In genomic region chr10:133564816-133565215, GRCh38 we compare ENCODE assay signal across 28 cellular contexts. TPM values are rescaled to one million over a fixed set of nuclear protein-coding genes. Genes with fewer than 3 reads are reported as not detected.
"Had no signal": no experiment of that assay in that cellular context is flagged by ENCODE, and none has a peak within 500 bp of the region (broad histone marks: within the 10 kb centered on the region; RNA-seq: fewer than 3 reads in every experiment).

No MANE protein-coding gene starts in this region.

- H3K27ac Mint-ChIP-seq: activated CD4-positive, alpha-beta memory T cell treated with anti-CD3 and anti-CD28 coated beads, Interleukin-2, amount 10 ng/mL, durations not matched to agents 7 days and 5 days; activated naive CD4-positive, alpha-beta T cell treated with anti-CD3 and anti-CD28 coated beads for 36 hours; activated naive CD4-positive, alpha-beta T cell treated with anti-CD3 and anti-CD28 coated beads, Interleukin-2, amount 50 U/mL, for 72 hours; activated T-cell treated with anti-CD3 and anti-CD28 coated beads, Interleukin-2, amount 50 U/mL, for 24 hours; activated T-helper 2 cell treated with anti-CD3 and anti-CD28 coated beads, Interferon-gamma antibody, Interleukin-2, Interleukin-4, amounts not matched to agents 10 μg/mL and 5 μg/mL and 100 μg/mL, durations not matched to agents 14 hours and 24 hours and 36 hours had no signal

- DNase-seq: activated CD4-positive, alpha-beta memory T cell treated with anti-CD3 and anti-CD28 coated beads, Interleukin-2, amount 10 ng/mL, durations not matched to agents 7 days and 5 days; activated CD4-positive, alpha-beta T cell treated with anti-CD3 and anti-CD28 coated beads for 1 hour; activated CD4-positive, CD25-positive, alpha-beta regulatory T cell; activated CD8-positive, alpha-beta memory T cell treated with anti-CD3 and anti-CD28 coated beads for 24 hours; activated gamma-delta T cell treated with Interleukin-2 at 50 U/mL for 16 hours; activated naive CD4-positive, alpha-beta T cell treated with anti-CD3 and anti-CD28 coated beads for 36 hours; activated T-cell treated with anti-CD3 and anti-CD28 coated beads, Interleukin-2, amount 50 U/mL, for 24 hours; cerebellar nuclear complex; NCI-H1105 treated with DMSO at 0.1 percent for 48 hours; NCI-H1436; NCI-H1694; NCI-H1930; NCI-H2081 treated with DMSO at 0.1 percent for 48 hours; NCI-H345; NCI-H524 treated with DMSO at 0.1 percent for 48 hours; SHP77; SJCRH30; T1000; WERI-Rb-1 had no signal

- H3K36me3 ChIP-seq: ascending aorta, SJCRH30, WERI-Rb-1 had no signal

- ATAC-seq: activated naive CD4-positive, alpha-beta T cell treated with anti-CD3 and anti-CD28 coated beads, Interleukin-2, amount 50 U/mL, for 72 hours; Panc1 had no signal

- H3K9me3 Mint-ChIP-seq: activated T-cell treated with anti-CD3 and anti-CD28 coated beads, Interleukin-2, amount 50 U/mL, for 24 hours had no signal

- H3K4me3 ChIP-seq: ascending aorta, K562, SJCRH30, SK-N-MC had no signal

- H3K4me1 Mint-ChIP-seq: activated CD4-positive, alpha-beta memory T cell treated with anti-CD3 and anti-CD28 coated beads, Interleukin-2, amount 10 ng/mL, durations not matched to agents 7 days and 5 days had no signal

- H3K27me3 ChIP-seq: ascending aorta, SJCRH30 had no signal

- H3K9me3 ChIP-seq: SJCRH30 had no signal

- H3K4me1 ChIP-seq: ascending aorta, SJCRH30 had no signal

- H3K4me3 Mint-ChIP-seq: activated CD4-positive, alpha-beta memory T cell treated with anti-CD3 and anti-CD28 coated beads, Interleukin-2, amount 10 ng/mL, durations not matched to agents 7 days and 5 days; activated naive CD4-positive, alpha-beta T cell treated with anti-CD3 and anti-CD28 coated beads for 36 hours; activated T-cell treated with anti-CD3 and anti-CD28 coated beads, Interleukin-2, amount 50 U/mL, for 24 hours had no signal

- H3K27ac ChIP-seq: ascending aorta, SJCRH30, SK-N-MC, WERI-Rb-1 had no signal

RNA-seq across cellular contexts. Expression of gene SYCE1, which starts 0.6 kb away (rescaled TPM):
- total RNA-seq: ascending aorta, K562, M059J, NCI-H460, RPMI7951 had no signal
- polyA plus RNA-seq: K562 had no signal

RNA-seq across cellular contexts. Expression of gene CYP2E1, which starts 37.7 kb away (rescaled TPM):
- total RNA-seq: RPMI7951 had no signal
